10 cellular contexts compared by ENCODE assay signal in genomic region chr11:59107721-59108120, GRCh38. TPM values are rescaled to one million over a fixed set of nuclear protein-coding genes. Genes with fewer than 3 reads are reported as not detected.
DNase-seq lines count a peak whose midpoint lies in the region; ATAC-seq and TF ChIP-seq lines count a peak whose summit lies in the region.
"Not testable (repeated sequence)": the region's sequence is repeated elsewhere in the genome, so short reads cannot be mapped to it uniquely, and the experiment has no call there.
"Had no signal": no experiment of that assay in that cellular context is flagged by ENCODE, and none has a peak within 500 bp of the region (broad histone marks: within the 10 kb centered on the region; RNA-seq: fewer than 3 reads in every experiment).

No MANE protein-coding gene starts in this region.

- H3K4me1 Mint-ChIP-seq in chondrocyte (ENCODE audit: low read depth), result peaks cover 18% of the 10 kb centered on the region

- not testable (repeated sequence) for H3K36me3 Mint-ChIP-seq in chondrocyte (ENCODE audit: low read depth)

- not testable (repeated sequence) for H3K9me3 Mint-ChIP-seq in chondrocyte (ENCODE audit: low read depth)

- DNase-seq in DMS53 (lab: John Stamatoyannopoulos, UW), result peak; percentile 53
- DNase-seq in NCI-H510A treated with DMSO at 0.1 percent for 48 hours (lab: John Stamatoyannopoulos, UW), result peak; percentile 11
- DNase-seq in activated CD4-positive, alpha-beta T cell treated with anti-CD3 and anti-CD28 coated beads, Interleukin-2, amount 50 U/mL, for 1 hour, result peak; percentile 13
- not testable (repeated sequence) for DNase-seq in chondrocyte (ENCODE audit: low spot score)
- peak; percentile 9 for DNase-seq in kidney tubule cell (ENCODE audit: low spot score)
- DNase-seq in stimulated activated CD4-positive, alpha-beta T cell treated with anti-CD3 and anti-CD28 coated beads, Interleukin-1b, Interleukin-23, amount 100 ng/mL, for 48 hours, result peak; percentile 20

- ATAC-seq in GM21381 (IDR thresholded peaks at IDR 0.05; ENCODE audit: unreplicated experiment), result peak; percentile 37
- peak; percentile 32 for ATAC-seq in HG03064 (IDR thresholded peaks at IDR 0.05; ENCODE audit: low read depth, unreplicated experiment)

- H3K4me3 Mint-ChIP-seq in chondrocyte (ENCODE audit: unreplicated experiment), result peak overlapping the region; percentile 78

- H3K27me3 Mint-ChIP-seq in chondrocyte (ENCODE audit: low read depth), result not testable (repeated sequence)

- TF ChIP-seq CTCF in chondrocyte (IDR thresholded peaks at IDR 0.05), result not testable (repeated sequence)

- not testable (repeated sequence) for H3K27ac Mint-ChIP-seq in chondrocyte (ENCODE audit: unreplicated experiment)

RNA-seq across cellular contexts. Expression of gene FAM111B, which starts 0.7 kb away (rescaled TPM):
- total RNA-seq in chondrocyte, result 1.3 to 7.6 TPM (median 1.6 TPM) in 3 replicates

RNA-seq across cellular contexts. Expression of gene GLYATL1B, which starts 21.6 kb away (rescaled TPM):
- total RNA-seq in chondrocyte, result not detected in 3 replicates
- total RNA-seq: renal cortical epithelial cell, SK-MEL-5 had no signal

RNA-seq across cellular contexts. Expression of gene FAM111A, which starts 34.9 kb away (rescaled TPM):
- 10.8 to 22.3 TPM (median 11.6 TPM) in 3 replicates for total RNA-seq in chondrocyte
